In the genomic region with DNA sequence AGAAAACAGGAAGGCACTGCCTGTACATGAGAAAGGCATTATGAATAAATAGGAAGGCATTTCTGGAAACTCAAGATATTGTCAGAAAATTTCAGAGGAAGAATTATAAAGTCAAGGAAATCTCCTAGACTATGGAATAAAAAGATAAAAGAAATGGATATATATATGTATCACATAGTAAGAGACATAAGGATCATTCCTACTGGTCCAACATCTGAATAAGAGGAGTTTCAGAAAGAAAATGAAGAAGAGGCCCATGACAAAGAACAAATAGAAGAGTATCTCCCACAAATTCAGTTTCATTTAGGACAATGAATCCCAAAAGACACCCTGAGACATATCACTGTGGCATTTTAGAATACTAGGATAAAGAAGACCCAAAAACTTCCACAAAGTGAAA, we compare ENCODE assay signal across 38 cellular contexts.
"Had no signal": no experiment of that assay in that cellular context is flagged by ENCODE, and none has a peak within 500 bp of the region (broad histone marks: within the 10 kb centered on the region; RNA-seq: fewer than 3 reads in every experiment).

No MANE protein-coding gene starts in this region.

- DNase-seq: activated effector memory CD4-positive, alpha-beta T cell treated with anti-CD3 and anti-CD28 coated beads, Interleukin-2, amount 50 U/mL, for 16 hours; activated effector memory CD4-positive, alpha-beta T cell treated with Interleukin-2 at 50 U/mL for 16 hours; activated gamma-delta T cell; activated gamma-delta T cell treated with Interleukin-2 at 50 U/mL for 16 hours; activated naive CD4-positive, alpha-beta T cell; activated naive CD4-positive, alpha-beta T cell treated with anti-CD3 and anti-CD28 coated beads for 36 hours; activated naive CD4-positive, alpha-beta T cell treated with anti-CD3 and anti-CD28 coated beads, Interleukin-2, amount 10 ng/mL, durations not matched to agents 7 days and 5 days; activated naive CD4-positive, alpha-beta T cell treated with anti-CD3 and anti-CD28 coated beads, Interleukin-2, amount 50 U/mL, for 16 hours; activated naive CD4-positive, alpha-beta T cell treated with Interleukin-2 at 50 U/mL for 16 hours; activated naive CD8-positive, alpha-beta T cell treated with anti-CD3 and anti-CD28 coated beads for 36 hours; activated naive CD8-positive, alpha-beta T cell treated with anti-CD3 and anti-CD28 coated beads, Interleukin-2, amount 10 ng/mL, durations not matched to agents 7 days and 5 days; activated naive CD8-positive, alpha-beta T cell treated with anti-CD3 and anti-CD28 coated beads, Interleukin-2, amount 50 U/mL, for 24 hours; activated T-cell treated with anti-CD3 and anti-CD28 coated beads, Interleukin-2, amount 50 U/mL, for 1 hour; activated T-cell treated with anti-CD3 and anti-CD28 coated beads, Interleukin-2, amount 50 U/mL, for 24 hours; activated T-cell treated with anti-CD3 and anti-CD28 coated beads, Interleukin-2, amount 50 U/mL, for 4 hours; activated T-cell treated with anti-CD3 and anti-CD28 coated beads, Interleukin-2, amount 50 U/mL, for 48 hours; activated T-cell treated with anti-CD3 and anti-CD28 coated beads, Interleukin-2, amount 50 U/mL, for 72 hours; adrenal gland; amniotic stem cell; amygdala; anterior cingulate cortex; aorta; body of pancreas; brain microvascular endothelial cell; caudate nucleus; central memory CD4-positive, alpha-beta T cell; cerebellar nuclear complex had no signal

- H3K36me3 ChIP-seq: adrenal gland, ascending aorta, brain microvascular endothelial cell, breast epithelium, cardiac muscle cell had no signal

- H3K27ac ChIP-seq: adrenal gland, ascending aorta, body of pancreas, brain microvascular endothelial cell, breast epithelium, cardiac muscle cell had no signal

- H3K4me3 Mint-ChIP-seq: activated naive CD4-positive, alpha-beta T cell treated with anti-CD3 and anti-CD28 coated beads for 36 hours; activated naive CD4-positive, alpha-beta T cell treated with anti-CD3 and anti-CD28 coated beads, Interleukin-2, amount 10 ng/mL, durations not matched to agents 7 days and 5 days; activated naive CD4-positive, alpha-beta T cell treated with anti-CD3 and anti-CD28 coated beads, Interleukin-2, amount 50 U/mL, for 24 hours; activated naive CD8-positive, alpha-beta T cell; activated naive CD8-positive, alpha-beta T cell treated with anti-CD3 and anti-CD28 coated beads for 36 hours; activated naive CD8-positive, alpha-beta T cell treated with anti-CD3 and anti-CD28 coated beads, Interleukin-2, amount 10 ng/mL, durations not matched to agents 7 days and 5 days; activated naive CD8-positive, alpha-beta T cell treated with anti-CD3 and anti-CD28 coated beads, Interleukin-2, amount 50 U/mL, for 24 hours; activated T-cell treated with anti-CD3 and anti-CD28 coated beads, Interleukin-2, amount 50 U/mL, for 24 hours; activated T-cell treated with anti-CD3 and anti-CD28 coated beads, Interleukin-2, amount 50 U/mL, for 4 hours; activated T-cell treated with anti-CD3 and anti-CD28 coated beads, Interleukin-2, amount 50 U/mL, for 72 hours; activated T-helper 1 cell treated with anti-CD3 and anti-CD28 coated beads, Interleukin-12 subunit alpha, Interleukin-12 subunit beta, Interleukin-2, Interleukin-4 antibody, amounts not matched to agents 30 ng/mL and 10 ng/mL and 1 ng/mL, durations not matched to agents 14 hours and 24 hours and 36 hours; activated T-helper 17 cell treated with anti-CD3 and anti-CD28 coated beads, Interleukin-2, amount 50 U/mL, for 72 hours; brain; central memory CD8-positive, alpha-beta T cell had no signal

- H3K27me3 Mint-ChIP-seq: activated naive CD4-positive, alpha-beta T cell treated with anti-CD3 and anti-CD28 coated beads, Interleukin-2, amount 50 U/mL, for 24 hours; activated naive CD8-positive, alpha-beta T cell; activated naive CD8-positive, alpha-beta T cell treated with anti-CD3 and anti-CD28 coated beads for 36 hours; activated naive CD8-positive, alpha-beta T cell treated with anti-CD3 and anti-CD28 coated beads, Interleukin-2, amount 10 ng/mL, durations not matched to agents 7 days and 5 days; activated naive CD8-positive, alpha-beta T cell treated with anti-CD3 and anti-CD28 coated beads, Interleukin-2, amount 50 U/mL, for 24 hours; activated T-cell treated with anti-CD3 and anti-CD28 coated beads, Interleukin-2, amount 50 U/mL, for 24 hours; activated T-helper 17 cell treated with anti-CD3 and anti-CD28 coated beads, Interleukin-2, amount 50 U/mL, for 72 hours; central memory CD8-positive, alpha-beta T cell had no signal

- H3K9me3 ChIP-seq: adrenal gland, body of pancreas had no signal

- H3K4me3 ChIP-seq: adrenal gland, ascending aorta, body of pancreas, breast epithelium, cardiac muscle cell had no signal

- ATAC-seq: activated naive CD4-positive, alpha-beta T cell treated with anti-CD3 and anti-CD28 coated beads, Interleukin-2, amount 50 U/mL, for 72 hours; activated naive CD8-positive, alpha-beta T cell treated with anti-CD3 and anti-CD28 coated beads, Interleukin-2, amount 50 U/mL, for 24 hours; activated T-cell treated with anti-CD3 and anti-CD28 coated beads, Interleukin-2, amount 50 U/mL, for 4 hours; activated T-cell treated with anti-CD3 and anti-CD28 coated beads, Interleukin-2, amount 50 U/mL, for 72 hours; activated T-helper 17 cell treated with anti-CD3 and anti-CD28 coated beads, Interleukin-2, amount 50 U/mL, for 72 hours; body of pancreas had no signal

- H3K27ac Mint-ChIP-seq: activated naive CD4-positive, alpha-beta T cell treated with anti-CD3 and anti-CD28 coated beads for 36 hours; activated naive CD4-positive, alpha-beta T cell treated with anti-CD3 and anti-CD28 coated beads, Interleukin-2, amount 10 ng/mL, durations not matched to agents 7 days and 5 days; activated naive CD4-positive, alpha-beta T cell treated with anti-CD3 and anti-CD28 coated beads, Interleukin-2, amount 50 U/mL, for 24 hours; activated naive CD4-positive, alpha-beta T cell treated with anti-CD3 and anti-CD28 coated beads, Interleukin-2, amount 50 U/mL, for 72 hours; activated naive CD8-positive, alpha-beta T cell; activated naive CD8-positive, alpha-beta T cell treated with anti-CD3 and anti-CD28 coated beads for 36 hours; activated naive CD8-positive, alpha-beta T cell treated with anti-CD3 and anti-CD28 coated beads, Interleukin-2, amount 10 ng/mL, durations not matched to agents 7 days and 5 days; activated naive CD8-positive, alpha-beta T cell treated with anti-CD3 and anti-CD28 coated beads, Interleukin-2, amount 50 U/mL, for 24 hours; activated T-cell treated with anti-CD3 and anti-CD28 coated beads, Interleukin-2, amount 50 U/mL, for 24 hours; activated T-cell treated with anti-CD3 and anti-CD28 coated beads, Interleukin-2, amount 50 U/mL, for 72 hours; activated T-helper 1 cell treated with anti-CD3 and anti-CD28 coated beads, Interleukin-12 subunit alpha, Interleukin-12 subunit beta, Interleukin-2, Interleukin-4 antibody, amounts not matched to agents 30 ng/mL and 10 ng/mL and 1 ng/mL, durations not matched to agents 14 hours and 24 hours and 36 hours; activated T-helper 17 cell treated with anti-CD3 and anti-CD28 coated beads, Interleukin-2, amount 50 U/mL, for 72 hours; activated T-helper 2 cell treated with anti-CD3 and anti-CD28 coated beads, Interferon-gamma antibody, Interleukin-2, Interleukin-4, amounts not matched to agents 10 μg/mL and 5 μg/mL and 100 μg/mL, durations not matched to agents 14 hours and 24 hours and 36 hours; brain had no signal

- H3K4me1 ChIP-seq: adrenal gland, body of pancreas, breast epithelium had no signal

- H3K27me3 ChIP-seq: adrenal gland, ascending aorta, body of pancreas, brain microvascular endothelial cell, breast epithelium, cardiac muscle cell had no signal
